Comparison of ENCODE assay signal across 13 cellular contexts in the genomic region with DNA sequence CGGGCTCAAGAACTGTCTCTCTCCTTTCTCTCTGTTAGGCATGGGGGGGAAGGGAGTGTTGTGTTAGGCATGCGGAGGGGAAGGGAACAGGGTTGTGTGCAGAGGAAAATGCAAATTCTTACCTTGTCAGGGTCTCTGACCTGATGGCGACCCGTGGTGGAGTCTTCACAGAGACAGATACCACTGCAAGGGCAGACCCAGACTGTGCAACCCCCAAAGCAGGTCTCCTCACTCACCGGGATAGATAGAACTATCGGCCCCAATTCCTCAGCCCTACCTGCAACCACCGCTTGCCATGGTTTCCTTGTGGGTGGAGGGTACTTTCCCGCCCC. TPM values are rescaled to one million over a fixed set of nuclear protein-coding genes. Genes with fewer than 3 reads are reported as not detected.
DNase-seq lines count a peak whose midpoint lies in the region; ATAC-seq and TF ChIP-seq lines count a peak whose summit lies in the region.
"Had no signal": no experiment of that assay in that cellular context is flagged by ENCODE, and none has a peak within 500 bp of the region (broad histone marks: within the 10 kb centered on the region; RNA-seq: fewer than 3 reads in every experiment).

No MANE protein-coding gene starts in this region.

- H3K4me3 ChIP-seq in CD4-positive, alpha-beta memory T cell (ENCODE audit: low read length in 2 of 2): peak overlapping the region; percentile 19 to 63
- H3K4me3 ChIP-seq in mammary epithelial cell (replicated peaks in 1 of 3; ENCODE audit: insufficient read depth in 1 of 3, low read depth in 2 of 3, low read length in 3 of 3) (no peak overlapping the region), neural progenitor cell (no peak overlapping the region)

- no peaks in the 10 kb centered on the region for H3K36me3 ChIP-seq in CD4-positive, alpha-beta memory T cell (ENCODE audit: insufficient read depth, low read length)
- H3K36me3 ChIP-seq in mammary epithelial cell (ENCODE audit: insufficient read depth, low read length) (no peaks in the 10 kb centered on the region), neural progenitor cell (no peaks in the 10 kb centered on the region)
- H3K36me3 ChIP-seq: neutrophil had no signal

- H3K27me3 Mint-ChIP-seq in CD4-positive, alpha-beta memory T cell: no peaks in the 10 kb centered on the region
- H3K27me3 Mint-ChIP-seq in neural progenitor cell (ENCODE audit: insufficient read depth, low read depth): peaks cover 15% of the 10 kb centered on the region

- H3K9me3 ChIP-seq in CD4-positive, alpha-beta memory T cell (ENCODE audit: control insufficient read depth in 1 of 2, low read length in 2 of 2): no peaks in the 10 kb centered on the region
- H3K9me3 ChIP-seq in mammary epithelial cell (replicated peaks; ENCODE audit: insufficient read depth, low read length): no peaks in the 10 kb centered on the region
- no peaks in the 10 kb centered on the region for H3K9me3 ChIP-seq in neural progenitor cell (ENCODE audit: low read depth)
- H3K9me3 ChIP-seq: Caco-2, neutrophil had no signal

- no peaks in the 10 kb centered on the region for H3K27me3 ChIP-seq in CD4-positive, alpha-beta memory T cell (ENCODE audit: insufficient read depth, low read length)
- peaks cover 2% of the 10 kb centered on the region for H3K27me3 ChIP-seq in mammary epithelial cell (ENCODE audit: insufficient read depth, low read length)
- peaks cover 10% of the 10 kb centered on the region for H3K27me3 ChIP-seq in neural progenitor cell

- H3K9ac ChIP-seq in mammary epithelial cell (ENCODE audit: insufficient read depth, low read length): no peak overlapping the region
- no peak overlapping the region for H3K9ac ChIP-seq in neural progenitor cell

- H2AFZ ChIP-seq in mammary epithelial cell (ENCODE audit: low read depth, low read length) (peak overlapping the region; percentile 65), neural progenitor cell (replicated peaks) (peak overlapping the region; percentile 54)

- H3K4me1 Mint-ChIP-seq in CD4-positive, alpha-beta memory T cell: peaks cover 11 to 17% (median 14%) of the 10 kb centered on the region in 4 donors
- peaks cover 11% of the 10 kb centered on the region for H3K4me1 Mint-ChIP-seq in neural progenitor cell

- ATAC-seq in GM21423 (IDR thresholded peaks at IDR 0.05; ENCODE audit: unreplicated experiment) (peak; percentile 16), HG03095 (IDR thresholded peaks at IDR 0.05; ENCODE audit: unreplicated experiment) (no peak)

- in situ Hi-C loops in mammary epithelial cell (cut with MboI; ENCODE audit: low sequenced_read_pairs in 2 of 2): no loop called here

- CTCF ChIA-PET in CD4-positive, alpha-beta memory T cell (lab: Charles Lee; ENCODE audit: partially characterized antibody): interaction anchor here (0.9 to 6.3 kb wide), 10 partner anchors 7 to 78 kb away, joined by 3 to 34 read pairs (median 4); partner anchors contain the start of gene MPP2
- CTCF ChIA-PET in mammary epithelial cell (lab: Charles Lee; ENCODE audit: low non-redundant PET): no interaction called here

- DNase-seq in CD4-positive, alpha-beta memory T cell: no peak
- DNase-seq in mammary epithelial cell (no peak), neural progenitor cell (ENCODE audit: low spot score) (no peak), dedifferentiated amniotic fluid mesenchymal stem cell (ENCODE audit: extremely low spot score) (no peak), GM10266 (ENCODE audit: extremely low spot score) (no peak), LoVo (ENCODE audit: low spot score) (no peak)
- DNase-seq: SHP77 treated with DMSO at 0.1 percent for 48 hours had no signal

- no peaks in the 10 kb centered on the region for H3K9me3 Mint-ChIP-seq in CD4-positive, alpha-beta memory T cell
- no peaks in the 10 kb centered on the region for H3K9me3 Mint-ChIP-seq in neural progenitor cell

- H3K27ac ChIP-seq in CD4-positive, alpha-beta memory T cell (ENCODE audit: low read depth, low read length): peak overlapping the region; percentile 24
- H3K27ac ChIP-seq in mammary epithelial cell (ENCODE audit: insufficient read depth, low read depth, low read length): no peak overlapping the region
- no peak overlapping the region for H3K27ac ChIP-seq in neural progenitor cell
- H3K27ac ChIP-seq: neutrophil had no signal

- H4K20me1 ChIP-seq in mammary epithelial cell (ENCODE audit: insufficient read depth, low read length): no peaks in the 10 kb centered on the region
- H4K20me1 ChIP-seq in neural progenitor cell (ENCODE audit: low read depth): no peaks in the 10 kb centered on the region

- H3K79me2 ChIP-seq in mammary epithelial cell (ENCODE audit: insufficient read depth, low read length): no peaks in the 10 kb centered on the region
- no peaks in the 10 kb centered on the region for H3K79me2 ChIP-seq in neural progenitor cell (ENCODE audit: low read depth)

- POLR2A ChIA-PET in CD4-positive, alpha-beta memory T cell (lab: Charles Lee; ENCODE audit: partially characterized antibody): interaction anchor here (0.9 to 1.2 kb wide), 2 partner anchors 10 to 555 kb away, joined by 3 to 6 read pairs; partner anchors contain the start of gene MPP2

- dilution Hi-C loops in mammary epithelial cell (cut with HindIII; ENCODE audit: low sequenced_read_pairs): no loop called here

- 63% methylated on average over 7 of the region's 8 CpGs for WGBS in mammary epithelial cell (ENCODE audit: low coverage, missing lambda C conversion rate)

- intact Hi-C loops in CD4-positive, alpha-beta memory T cell (cut with micrococcal nuclease): loop anchor here (1.0 to 10.0 kb wide), 4 partner anchors 9 to 208 kb away; partner anchors contain the start of gene HDAC5
- intact Hi-C loops in mammary epithelial cell (cut with micrococcal nuclease): no loop called here

- TF ChIP-seq CTCF in mammary epithelial cell (conservative IDR thresholded peaks at IDR 0.05 in 1 of 2, IDR thresholded peaks at IDR 0.05 in 1 of 2; ENCODE audit: extremely low read depth in 1 of 2, insufficient read depth in 1 of 2, low read depth in 1 of 2, low read length in 2 of 2) (no peak), neural progenitor cell (IDR thresholded peaks at IDR 0.05) (no peak), GM10266 (IDR thresholded peaks at IDR 0.05; ENCODE audit: control insufficient read depth, insufficient read depth, low read depth, missing control alignments) (no peak)

- peak overlapping the region; percentile 79 to 90 (median 86) for H3K4me3 Mint-ChIP-seq in CD4-positive, alpha-beta memory T cell
- no peak overlapping the region for H3K4me3 Mint-ChIP-seq in neural progenitor cell

- peaks cover 17% of the 10 kb centered on the region for H3K4me1 ChIP-seq in CD4-positive, alpha-beta memory T cell (ENCODE audit: insufficient read depth, low read length)
- H3K4me1 ChIP-seq in mammary epithelial cell (ENCODE audit: insufficient read depth, low read length) (no peaks in the 10 kb centered on the region), neural progenitor cell (peaks cover 4% of the 10 kb centered on the region)

- BruUV-seq in mammary epithelial cell (replicated peaks; lab: Mats Ljungman, UMichigan): no TSS peak

- H3K4me2 ChIP-seq in mammary epithelial cell (ENCODE audit: insufficient read depth, low read depth, low read length) (peak overlapping the region; percentile 62), neural progenitor cell (no peak overlapping the region)

- H3K36me3 Mint-ChIP-seq in CD4-positive, alpha-beta memory T cell: no peaks in the 10 kb centered on the region
- H3K36me3 Mint-ChIP-seq in neural progenitor cell: no peaks in the 10 kb centered on the region

- H3F3A ChIP-seq in neural progenitor cell (ENCODE audit: low read depth): no peaks in the 10 kb centered on the region

- peak overlapping the region; percentile 34 to 92 (median 59) for H3K27ac Mint-ChIP-seq in CD4-positive, alpha-beta memory T cell
- no peak overlapping the region for H3K27ac Mint-ChIP-seq in neural progenitor cell

RNA-seq across cellular contexts. Expression of gene MPP2, which starts 9.6 kb away (rescaled TPM):
- total RNA-seq in CD4-positive, alpha-beta memory T cell: 1 to 10 TPM; 2.1 to 3.0 TPM
- polyA plus RNA-seq in CD4-positive, alpha-beta memory T cell: 1 to 10 TPM in 1 of 2 donors, under 1 TPM in 1; 0.10 to 1.0 TPM
- total RNA-seq in mammary epithelial cell (1 to 10 TPM in 1 of 2 donors, under 1 TPM in 1; 0.85 to 1.8 TPM), neural progenitor cell (ENCODE audit: low replicate concordance) (7.8 and 24.5 TPM in 2 replicates)
- 0.75 TPM for polyA plus RNA-seq in mammary epithelial cell
- polyA minus RNA-seq in mammary epithelial cell: 3.0 TPM

RNA-seq across cellular contexts. Expression of gene PPY, which starts 25.3 kb away (rescaled TPM):
- total RNA-seq in CD4-positive, alpha-beta memory T cell: not detected
- polyA plus RNA-seq in CD4-positive, alpha-beta memory T cell: not detected
- total RNA-seq in mammary epithelial cell (not detected), neural progenitor cell (ENCODE audit: low replicate concordance) (not detected in 2 replicates)
- polyA plus RNA-seq in mammary epithelial cell: not detected
- not detected for polyA minus RNA-seq in mammary epithelial cell
- total RNA-seq: Caco-2, NCI-H460, temporal lobe had no signal

RNA-seq across cellular contexts. Expression of gene PYY, which starts 36.8 kb away (rescaled TPM):
- total RNA-seq in CD4-positive, alpha-beta memory T cell: not detected
- polyA plus RNA-seq in CD4-positive, alpha-beta memory T cell: not detected
- total RNA-seq in mammary epithelial cell (not detected), neural progenitor cell (ENCODE audit: low replicate concordance) (0.40 TPM in 1 of 2 replicates, not detected in the other)
- not detected for polyA plus RNA-seq in mammary epithelial cell
- not detected for polyA minus RNA-seq in mammary epithelial cell
- total RNA-seq: Caco-2, NCI-H460, temporal lobe had no signal

Comparison
In these comparisons a context has a peak if more than half of its experiments do, and no peak if none do; other contexts are left out.
1. H3K4me3 ChIP-seq: peak in CD4-positive, alpha-beta memory T cell (2 of 2); none in mammary epithelial cell (0 of 3) and neural progenitor cell (single experiment).